Comparison of ENCODE assay signal across 31 cellular contexts in genomic region chr7:20005081-20005480, GRCh38.
"Had no signal": no experiment of that assay in that cellular context is flagged by ENCODE, and none has a peak within 500 bp of the region (broad histone marks: within the 10 kb centered on the region; RNA-seq: fewer than 3 reads in every experiment).

No MANE protein-coding gene starts in this region.

- H3K4me2 ChIP-seq: SK-N-SH had no signal

- H3K36me3 Mint-ChIP-seq: activated naive CD4-positive, alpha-beta T cell treated with anti-CD3 and anti-CD28 coated beads, Interleukin-2, amount 50 U/mL, for 72 hours; brain had no signal

- H3K27ac Mint-ChIP-seq: activated CD4-positive, alpha-beta T cell treated with anti-CD3 and anti-CD28 coated beads for 36 hours; activated CD4-positive, alpha-beta T cell treated with anti-CD3 and anti-CD28 coated beads, Interleukin-2, amount 10 ng/mL, durations not matched to agents 7 days and 5 days; activated CD8-positive, alpha-beta T cell treated with anti-CD3 and anti-CD28 coated beads, Interleukin-2, amount 10 ng/mL, durations not matched to agents 7 days and 5 days; activated naive CD4-positive, alpha-beta T cell treated with anti-CD3 and anti-CD28 coated beads, Interleukin-2, amount 50 U/mL, for 72 hours; activated naive CD8-positive, alpha-beta T cell treated with anti-CD3 and anti-CD28 coated beads, Interleukin-2, amount 50 U/mL, for 24 hours; activated T-cell treated with anti-CD3 and anti-CD28 coated beads, Interleukin-2, amount 50 U/mL, for 24 hours; activated T-helper 2 cell treated with anti-CD3 and anti-CD28 coated beads, Interferon-gamma antibody, Interleukin-2, Interleukin-4, amounts not matched to agents 10 μg/mL and 5 μg/mL and 100 μg/mL, durations not matched to agents 14 hours and 24 hours and 36 hours; brain; T-helper 1 cell treated with Interleukin-12 subunit alpha and Interleukin-12 subunit beta and Interleukin-4 antibody, amounts not matched to agents 30 μg/mL and 1 μg/mL, for 36 hours; T-helper 2 cell treated with Interferon-gamma antibody and Interleukin-4, amounts not matched to agents 5 μg/mL and 100 μg/mL, for 36 hours had no signal

- H3K4me3 Mint-ChIP-seq: activated CD4-positive, alpha-beta T cell treated with anti-CD3 and anti-CD28 coated beads for 36 hours; activated CD4-positive, alpha-beta T cell treated with anti-CD3 and anti-CD28 coated beads, Interleukin-2, amount 10 ng/mL, durations not matched to agents 7 days and 5 days; activated CD8-positive, alpha-beta T cell treated with anti-CD3 and anti-CD28 coated beads, Interleukin-2, amount 10 ng/mL, durations not matched to agents 7 days and 5 days; activated naive CD8-positive, alpha-beta T cell treated with anti-CD3 and anti-CD28 coated beads, Interleukin-2, amount 50 U/mL, for 24 hours; activated T-cell treated with anti-CD3 and anti-CD28 coated beads, Interleukin-2, amount 50 U/mL, for 24 hours; brain; T-helper 1 cell treated with Interleukin-12 subunit alpha and Interleukin-12 subunit beta and Interleukin-4 antibody, amounts not matched to agents 30 μg/mL and 1 μg/mL, for 36 hours; T-helper 2 cell treated with Interferon-gamma antibody and Interleukin-4, amounts not matched to agents 5 μg/mL and 100 μg/mL, for 36 hours; WTC11 had no signal

- H3K9me3 ChIP-seq: SJSA1, SK-N-SH had no signal

- H3K27me3 Mint-ChIP-seq: activated CD4-positive, alpha-beta T cell treated with anti-CD3 and anti-CD28 coated beads for 36 hours; activated CD4-positive, alpha-beta T cell treated with anti-CD3 and anti-CD28 coated beads, Interleukin-2, amount 10 ng/mL, durations not matched to agents 7 days and 5 days; activated T-cell treated with anti-CD3 and anti-CD28 coated beads, Interleukin-2, amount 50 U/mL, for 24 hours; brain had no signal

- H3K36me3 ChIP-seq: SJSA1 had no signal

- DNase-seq: activated CD4-positive, alpha-beta T cell treated with anti-CD3 and anti-CD28 coated beads for 36 hours; activated CD4-positive, alpha-beta T cell treated with anti-CD3 and anti-CD28 coated beads, Interleukin-2, amount 10 ng/mL, durations not matched to agents 7 days and 5 days; activated CD4-positive, alpha-beta T cell treated with anti-CD3 and anti-CD28 coated beads, Interleukin-2, amount 50 U/mL, for 48 hours; activated CD8-positive, alpha-beta T cell treated with anti-CD3 and anti-CD28 coated beads, Interleukin-2, amount 10 ng/mL, durations not matched to agents 7 days and 5 days; activated gamma-delta T cell; activated naive CD4-positive, alpha-beta T cell treated with Interleukin-2 at 50 U/mL for 16 hours; activated naive CD8-positive, alpha-beta T cell treated with anti-CD3 and anti-CD28 coated beads, Interleukin-2, amount 50 U/mL, for 24 hours; activated T-cell treated with anti-CD3 and anti-CD28 coated beads, Interleukin-2, amount 50 U/mL, for 24 hours; anterior cingulate cortex; caudate nucleus; cerebellar nuclear complex; NCI-H1092 treated with DMSO at 0.1 percent for 48 hours; NCI-H1417; NCI-H146; NCI-H187; NCI-H2029 treated with DMSO at 0.1 percent for 48 hours; NCI-H345; NCI-H526 treated with DMSO at 0.1 percent for 48 hours; NCI-H774; RPMI8226; SHP77 treated with DMSO at 0.1 percent for 48 hours; SK-N-SH had no signal

- ATAC-seq: activated CD4-positive, alpha-beta T cell treated with anti-CD3 and anti-CD28 coated beads for 36 hours; activated CD4-positive, CD25-positive, alpha-beta regulatory T cell treated with anti-CD3 and anti-CD28 coated beads, Interleukin-2, amount 50 U/mL, for 24 hours; activated CD8-positive, alpha-beta T cell treated with anti-CD3 and anti-CD28 coated beads, Interleukin-2, amount 10 ng/mL, durations not matched to agents 7 days and 5 days; activated naive CD4-positive, alpha-beta T cell treated with anti-CD3 and anti-CD28 coated beads, Interleukin-2, amount 50 U/mL, for 72 hours; activated naive CD8-positive, alpha-beta T cell treated with anti-CD3 and anti-CD28 coated beads, Interleukin-2, amount 50 U/mL, for 24 hours; Panc1; WTC11 had no signal

- H3K27me3 ChIP-seq: SJSA1 had no signal

- H3K27ac ChIP-seq: SJSA1 had no signal

- H3K4me3 ChIP-seq: SJSA1 had no signal

- H3K4me1 Mint-ChIP-seq: activated CD4-positive, alpha-beta T cell treated with anti-CD3 and anti-CD28 coated beads for 36 hours; activated CD4-positive, alpha-beta T cell treated with anti-CD3 and anti-CD28 coated beads, Interleukin-2, amount 10 ng/mL, durations not matched to agents 7 days and 5 days; activated naive CD8-positive, alpha-beta T cell treated with anti-CD3 and anti-CD28 coated beads, Interleukin-2, amount 50 U/mL, for 24 hours; brain had no signal

- H3K9ac ChIP-seq: SK-N-SH had no signal

- H3K9me3 Mint-ChIP-seq: activated CD4-positive, alpha-beta T cell treated with anti-CD3 and anti-CD28 coated beads, Interleukin-2, amount 10 ng/mL, durations not matched to agents 7 days and 5 days; activated naive CD8-positive, alpha-beta T cell treated with anti-CD3 and anti-CD28 coated beads, Interleukin-2, amount 50 U/mL, for 24 hours; activated T-helper 2 cell treated with anti-CD3 and anti-CD28 coated beads, Interferon-gamma antibody, Interleukin-2, Interleukin-4, amounts not matched to agents 10 μg/mL and 5 μg/mL and 100 μg/mL, durations not matched to agents 14 hours and 24 hours and 36 hours; T-helper 1 cell treated with Interleukin-12 subunit alpha and Interleukin-12 subunit beta and Interleukin-4 antibody, amounts not matched to agents 30 μg/mL and 1 μg/mL, for 36 hours; T-helper 2 cell treated with Interferon-gamma antibody and Interleukin-4, amounts not matched to agents 5 μg/mL and 100 μg/mL, for 36 hours; WTC11 had no signal
